13 cellular contexts compared by ENCODE assay signal in genomic region chr5:68140763-68141162, GRCh38.
DNase-seq lines count a peak whose midpoint lies in the region; ATAC-seq lines count a peak whose summit lies in the region.
"Had no signal": no experiment of that assay in that cellular context is flagged by ENCODE, and none has a peak within 500 bp of the region (broad histone marks: within the 10 kb centered on the region; RNA-seq: fewer than 3 reads in every experiment).

No MANE protein-coding gene starts in this region.

- H3K27ac Mint-ChIP-seq in CD4-positive, CD25-positive, alpha-beta regulatory T cell, result peak overlapping the region in 2 of 3 donors; percentile 9 to 17
- no peak overlapping the region for H3K27ac Mint-ChIP-seq in T-helper 2 cell treated with Interferon-gamma antibody and Interleukin-4, amounts not matched to agents 5 μg/mL and 100 μg/mL, for 36 hours
- H3K27ac Mint-ChIP-seq: activated T-helper 17 cell treated with anti-CD3 and anti-CD28 coated beads, Interleukin-2, amount 50 U/mL, for 72 hours had no signal

- H3K27me3 Mint-ChIP-seq in CD4-positive, CD25-positive, alpha-beta regulatory T cell, result no peaks in the 10 kb centered on the region
- no peaks in the 10 kb centered on the region for H3K27me3 Mint-ChIP-seq in T-helper 2 cell treated with Interferon-gamma antibody and Interleukin-4, amounts not matched to agents 5 μg/mL and 100 μg/mL, for 36 hours (ENCODE audit: low read depth)

- peaks cover 0 to 6% (median 0%) of the 10 kb centered on the region in 7 donors for H3K9me3 Mint-ChIP-seq in CD4-positive, CD25-positive, alpha-beta regulatory T cell
- H3K9me3 Mint-ChIP-seq in T-helper 2 cell treated with Interferon-gamma antibody and Interleukin-4, amounts not matched to agents 5 μg/mL and 100 μg/mL, for 36 hours, result peaks cover 16% of the 10 kb centered on the region
- H3K9me3 Mint-ChIP-seq: activated T-helper 17 cell treated with anti-CD3 and anti-CD28 coated beads, Interleukin-2, amount 50 U/mL, for 72 hours had no signal

- no peaks in the 10 kb centered on the region for H3K36me3 Mint-ChIP-seq in CD4-positive, CD25-positive, alpha-beta regulatory T cell
- H3K36me3 Mint-ChIP-seq in T-helper 2 cell treated with Interferon-gamma antibody and Interleukin-4, amounts not matched to agents 5 μg/mL and 100 μg/mL, for 36 hours (ENCODE audit: low read depth), result no peaks in the 10 kb centered on the region

- no peak overlapping the region for H3K4me3 ChIP-seq in CD4-positive, CD25-positive, alpha-beta regulatory T cell (ENCODE audit: low read depth, low read length)
- H3K4me3 ChIP-seq: cardiac muscle cell had no signal

- H3K9me3 ChIP-seq in CD4-positive, CD25-positive, alpha-beta regulatory T cell (ENCODE audit: control insufficient read depth in 2 of 2, low read length in 2 of 2), result no peaks in the 10 kb centered on the region

- H3K27me3 ChIP-seq in CD4-positive, CD25-positive, alpha-beta regulatory T cell (ENCODE audit: control insufficient read depth, insufficient read depth, low read length), result no peaks in the 10 kb centered on the region
- H3K27me3 ChIP-seq: cardiac muscle cell had no signal

- DNase-seq in CD4-positive, CD25-positive, alpha-beta regulatory T cell, result peak in 1 of 3 donors; percentile 9
- DNase-seq in NCI-H1105 (lab: John Stamatoyannopoulos, UW) (no peak), islet precursor cell (no peak)
- no peak for DNase-seq in T-helper 2 cell treated with Interferon-gamma antibody and Interleukin-4, amounts not matched to agents 5 μg/mL and 100 μg/mL, for 36 hours (ENCODE audit: low spot score)
- DNase-seq: activated CD4-positive, CD25-positive, alpha-beta regulatory T cell treated with anti-CD3 and anti-CD28 coated beads, Interleukin-2, amount 50 U/mL, for 72 hours; DND-41; NCI-H82 had no signal

- no peaks in the 10 kb centered on the region for H3K36me3 ChIP-seq in CD4-positive, CD25-positive, alpha-beta regulatory T cell (ENCODE audit: control insufficient read depth, insufficient read depth, low read length)
- H3K36me3 ChIP-seq: cardiac muscle cell had no signal

- H3K4me1 Mint-ChIP-seq in CD4-positive, CD25-positive, alpha-beta regulatory T cell, result peaks cover 3 to 15% (median 8%) of the 10 kb centered on the region in 4 donors
- H3K4me1 Mint-ChIP-seq in T-helper 2 cell treated with Interferon-gamma antibody and Interleukin-4, amounts not matched to agents 5 μg/mL and 100 μg/mL, for 36 hours (ENCODE audit: low read depth), result peaks cover 3% of the 10 kb centered on the region
- H3K4me1 Mint-ChIP-seq: activated T-helper 17 cell treated with anti-CD3 and anti-CD28 coated beads, Interleukin-2, amount 50 U/mL, for 72 hours had no signal

- H3K4me3 Mint-ChIP-seq in CD4-positive, CD25-positive, alpha-beta regulatory T cell, result no peak overlapping the region
- no peak overlapping the region for H3K4me3 Mint-ChIP-seq in T-helper 2 cell treated with Interferon-gamma antibody and Interleukin-4, amounts not matched to agents 5 μg/mL and 100 μg/mL, for 36 hours

- H3K27ac ChIP-seq in CD4-positive, CD25-positive, alpha-beta regulatory T cell (ENCODE audit: insufficient read depth, low read length, poor library complexity, severe bottlenecking), result no peak overlapping the region
- H3K27ac ChIP-seq: cardiac muscle cell had no signal

- peaks cover 5% of the 10 kb centered on the region for H3K4me1 ChIP-seq in CD4-positive, CD25-positive, alpha-beta regulatory T cell (ENCODE audit: control insufficient read depth, insufficient read depth, low read length, poor library complexity, severe bottlenecking)

- ATAC-seq in CD4-positive, CD25-positive, alpha-beta regulatory T cell (ENCODE audit: low read depth in 2 of 2), result no peak
- ATAC-seq in GM19397 (IDR thresholded peaks at IDR 0.05; ENCODE audit: unreplicated experiment), result peak; percentile 49
- peak; percentile 43 for ATAC-seq in HG02763 (IDR thresholded peaks at IDR 0.05; ENCODE audit: unreplicated experiment)
- peak; percentile 59 for ATAC-seq in HG03460 (IDR thresholded peaks at IDR 0.05; ENCODE audit: unreplicated experiment)
- ATAC-seq in HG02571 (IDR thresholded peaks at IDR 0.05; ENCODE audit: unreplicated experiment), result no peak

Comparison
In these comparisons a context has a peak if more than half of its experiments do, and no peak if none do; other contexts are left out.
1. ATAC-seq: peak in GM19397 (single experiment), HG02763 (single experiment) and HG03460 (single experiment); none in CD4-positive, CD25-positive, alpha-beta regulatory T cell (0 of 2) and HG02571 (single experiment).